19 cellular contexts compared by ENCODE assay signal in the genomic region with DNA sequence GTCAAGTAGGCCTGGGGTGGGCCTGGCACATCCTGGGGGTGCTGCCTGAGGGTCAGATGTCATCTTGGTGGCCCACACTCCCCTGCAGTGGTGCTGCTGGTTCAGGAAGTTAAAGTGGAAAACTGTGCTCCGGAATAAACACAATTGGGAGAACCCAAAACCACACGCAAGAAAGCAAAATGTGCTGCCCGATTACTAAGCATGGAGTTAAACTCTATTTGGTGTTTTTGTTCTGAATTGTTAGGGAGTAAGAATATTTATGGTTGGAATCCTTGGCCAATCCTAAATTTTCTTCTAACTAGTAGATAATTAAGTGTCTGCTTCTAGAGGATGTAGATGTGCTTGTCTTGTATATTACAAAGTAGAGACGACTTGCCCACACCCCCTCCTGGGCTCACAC.
"Had no signal": no experiment of that assay in that cellular context is flagged by ENCODE, and none has a peak within 500 bp of the region (broad histone marks: within the 10 kb centered on the region; RNA-seq: fewer than 3 reads in every experiment).

No MANE protein-coding gene starts in this region.

- H2AFZ ChIP-seq: hepatocyte had no signal

- DNase-seq: dermis blood vessel endothelial cell; dorsolateral prefrontal cortex; effector CD4-positive, alpha-beta T cell; effector memory CD4-positive, alpha-beta T cell; foreskin keratinocyte; heart left ventricle; hypothalamus; immature natural killer cell; kidney; kidney glomerular epithelial cell; left ventricle myocardium superior; lower lobe of right lung; mesendoderm; midbrain had no signal

- H3K4me2 ChIP-seq: hepatocyte had no signal

- H3K27ac Mint-ChIP-seq: immature natural killer cell had no signal

- H3K36me3 ChIP-seq: esophagus muscularis mucosa, gastroesophageal sphincter, left lung, lower lobe of right lung had no signal

- ATAC-seq: foreskin keratinocyte, gastroesophageal sphincter, heart left ventricle, left lung, left ventricle myocardium superior, lower lobe of right lung had no signal

- H3K27ac ChIP-seq: coronary artery, dorsolateral prefrontal cortex, esophagus muscularis mucosa, foreskin keratinocyte, gastroesophageal sphincter, heart left ventricle, hepatocyte, left lung, lower lobe of right lung had no signal

- H3K4me1 ChIP-seq: esophagus muscularis mucosa, foreskin keratinocyte, gastroesophageal sphincter, heart left ventricle, left lung, lower lobe of right lung had no signal

- H3K27me3 ChIP-seq: dorsolateral prefrontal cortex, esophagus muscularis mucosa, foreskin keratinocyte, gastroesophageal sphincter, heart left ventricle, hepatocyte, left lung had no signal

- H3K4me3 ChIP-seq: coronary artery, dorsolateral prefrontal cortex, esophagus muscularis mucosa, gastroesophageal sphincter, heart left ventricle, hepatocyte, left lung, lower lobe of right lung had no signal

- H3K9me3 ChIP-seq: esophagus muscularis mucosa, lower lobe of right lung had no signal

- H3K4me3 Mint-ChIP-seq: immature natural killer cell had no signal
